Comparison of ENCODE assay signal across 11 cellular contexts in the genomic region with DNA sequence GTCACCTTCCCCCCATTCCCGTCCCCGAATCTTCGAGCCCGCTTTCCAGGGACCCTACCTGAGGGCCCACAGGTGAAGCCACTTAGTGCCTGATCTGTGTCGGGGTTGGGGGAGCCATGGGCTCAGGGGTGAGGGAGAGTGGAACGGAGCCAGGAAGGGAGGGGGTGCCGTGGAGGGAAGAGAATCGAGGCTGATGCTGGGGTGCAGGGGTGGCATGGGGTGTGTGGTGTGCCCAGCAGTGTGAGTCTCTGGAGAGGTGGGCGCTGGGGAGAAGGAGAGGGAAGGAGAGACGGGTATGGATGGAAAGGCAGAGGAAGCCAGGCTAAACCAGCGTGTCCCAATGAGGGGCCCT. TPM values are rescaled to one million over a fixed set of nuclear protein-coding genes. Genes with fewer than 3 reads are reported as not detected.
DNase-seq lines count a peak whose midpoint lies in the region; TF ChIP-seq lines count a peak whose summit lies in the region.
"Had no signal": no experiment of that assay in that cellular context is flagged by ENCODE, and none has a peak within 500 bp of the region (broad histone marks: within the 10 kb centered on the region; RNA-seq: fewer than 3 reads in every experiment).

No MANE protein-coding gene starts in this region.

- DNase-seq in H7: peak; percentile 66
- no peak for DNase-seq in activated CD4-positive, alpha-beta memory T cell treated with anti-CD3 and anti-CD28 coated beads, Interleukin-2, amount 10 ng/mL, durations not matched to agents 7 days and 5 days
- no peak for DNase-seq in smooth muscle cell (lab: John Stamatoyannopoulos, UW; ENCODE audit: unreplicated experiment)
- no peak for DNase-seq in NCI-H524 treated with DMSO at 0.1 percent for 48 hours (lab: John Stamatoyannopoulos, UW)
- DNase-seq in putamen (ENCODE audit: low spot score): no peak
- DNase-seq in SJCRH30: no peak
- DNase-seq in HT-29 (ENCODE audit: low spot score): no peak
- DNase-seq: NCI-H774 had no signal

- H3K9ac ChIP-seq in liver (ENCODE audit: low read depth in 1 of 2, low read length in 2 of 2): peak overlapping the region in 1 of 2 donors; percentile 60
- H3K9ac ChIP-seq in smooth muscle cell (ENCODE audit: low read depth): no peak overlapping the region
- H3K9ac ChIP-seq: KMS-11 had no signal

- CTCF ChIA-PET in activated CD4-positive, alpha-beta memory T cell treated with anti-CD3 and anti-CD28 coated beads, Interleukin-2, amount 10 ng/mL, durations not matched to agents 7 days and 5 days (lab: Charles Lee): no interaction called here

- WGBS in liver: 28% methylated on average over 11 of the region's 11 CpGs
- 83% methylated on average over 9 of the region's 11 CpGs for WGBS in smooth muscle cell (ENCODE audit: low lambda C conversion rate)

- H3K4me1 Mint-ChIP-seq in activated CD4-positive, alpha-beta memory T cell treated with anti-CD3 and anti-CD28 coated beads, Interleukin-2, amount 10 ng/mL, durations not matched to agents 7 days and 5 days: peaks cover 24% of the 10 kb centered on the region

- no peaks in the 10 kb centered on the region for H3K27me3 ChIP-seq in H7 (ENCODE audit: control insufficient read depth, insufficient read depth, low read length)
- no peaks in the 10 kb centered on the region for H3K27me3 ChIP-seq in liver (ENCODE audit: control insufficient read depth in 4 of 4, insufficient read depth in 4 of 4, low read length in 3 of 4)
- H3K27me3 ChIP-seq in smooth muscle cell (ENCODE audit: low read depth): no peaks in the 10 kb centered on the region
- H3K27me3 ChIP-seq in SJCRH30: no peaks in the 10 kb centered on the region

- H3K4me3 ChIP-seq in H7 (ENCODE audit: insufficient read depth, low read depth, low read length) (peak overlapping the region; percentile 47; the same call in 1 of the 2 replicates), liver (ENCODE audit: low read depth in 1 of 3, low read length in 3 of 3) (no peak overlapping the region), smooth muscle cell (no peak overlapping the region), SJCRH30 (no peak overlapping the region)

- peak overlapping the region; percentile 24 for H3K4me3 Mint-ChIP-seq in activated CD4-positive, alpha-beta memory T cell treated with anti-CD3 and anti-CD28 coated beads, Interleukin-2, amount 10 ng/mL, durations not matched to agents 7 days and 5 days
- H3K4me3 Mint-ChIP-seq: T-helper 2 cell treated with Interferon-gamma antibody and Interleukin-4, amounts not matched to agents 5 μg/mL and 100 μg/mL, for 36 hours had no signal

- H3K9me3 ChIP-seq in liver (ENCODE audit: control insufficient read depth in 4 of 4, low read length in 3 of 4) (no peaks in the 10 kb centered on the region), smooth muscle cell (replicated peaks; ENCODE audit: low read depth) (no peaks in the 10 kb centered on the region), SJCRH30 (replicated peaks) (no peaks in the 10 kb centered on the region)

- no peak overlapping the region for H2AFZ ChIP-seq in smooth muscle cell (ENCODE audit: low read depth)

- no peaks in the 10 kb centered on the region for H3K36me3 Mint-ChIP-seq in activated CD4-positive, alpha-beta memory T cell treated with anti-CD3 and anti-CD28 coated beads, Interleukin-2, amount 10 ng/mL, durations not matched to agents 7 days and 5 days (ENCODE audit: low read depth)

- H3K27me3 Mint-ChIP-seq in activated CD4-positive, alpha-beta memory T cell treated with anti-CD3 and anti-CD28 coated beads, Interleukin-2, amount 10 ng/mL, durations not matched to agents 7 days and 5 days: peaks cover 9% of the 10 kb centered on the region

- no peak for TF ChIP-seq RAD21 in liver (IDR thresholded peaks at IDR 0.05)

- H3K79me2 ChIP-seq in smooth muscle cell (ENCODE audit: low read depth): no peaks in the 10 kb centered on the region

- POLR2A ChIA-PET in activated CD4-positive, alpha-beta memory T cell treated with anti-CD3 and anti-CD28 coated beads, Interleukin-2, amount 10 ng/mL, durations not matched to agents 7 days and 5 days (lab: Charles Lee): no interaction called here

- H3K36me3 ChIP-seq in H7 (replicated peaks; ENCODE audit: control insufficient read depth, insufficient read depth, low read length) (no peaks in the 10 kb centered on the region; the same call in 1 of the 2 replicates), liver (ENCODE audit: control insufficient read depth in 4 of 4, insufficient read depth in 3 of 4, low read depth in 1 of 4, low read length in 3 of 4) (peaks cover 0 to 2% (median 0%) of the 10 kb centered on the region in 4 donors), smooth muscle cell (ENCODE audit: low read depth) (no peaks in the 10 kb centered on the region), SJCRH30 (no peaks in the 10 kb centered on the region)

- H3K4me2 ChIP-seq in smooth muscle cell: peak overlapping the region; percentile 67
- H3K4me2 ChIP-seq: KMS-11 had no signal

- H4K20me1 ChIP-seq in smooth muscle cell (ENCODE audit: low read depth): no peaks in the 10 kb centered on the region

- H3K9me3 Mint-ChIP-seq in activated CD4-positive, alpha-beta memory T cell treated with anti-CD3 and anti-CD28 coated beads, Interleukin-2, amount 10 ng/mL, durations not matched to agents 7 days and 5 days: no peaks in the 10 kb centered on the region
- H3K9me3 Mint-ChIP-seq: T-helper 2 cell treated with Interferon-gamma antibody and Interleukin-4, amounts not matched to agents 5 μg/mL and 100 μg/mL, for 36 hours had no signal

- H3K27ac ChIP-seq in liver (ENCODE audit: low read depth in 1 of 2, low read length in 2 of 2) (peak overlapping the region; percentile 93 to 98), smooth muscle cell (ENCODE audit: low read depth) (no peak overlapping the region), SJCRH30 (no peak overlapping the region)
- H3K27ac ChIP-seq: KMS-11 had no signal

- peaks cover 19 to 67% (median 30%) of the 10 kb centered on the region in 4 donors for H3K4me1 ChIP-seq in liver (ENCODE audit: control insufficient read depth in 4 of 4, insufficient read depth in 4 of 4, low read length in 3 of 4)
- no peaks in the 10 kb centered on the region for H3K4me1 ChIP-seq in smooth muscle cell (ENCODE audit: low read depth)
- no peaks in the 10 kb centered on the region for H3K4me1 ChIP-seq in SJCRH30

- TF ChIP-seq CTCF in liver (IDR thresholded peaks at IDR 0.05; ENCODE audit: low read depth, low read length, missing input control): no peak
- no peak for TF ChIP-seq CTCF in smooth muscle cell (IDR thresholded peaks at IDR 0.05; ENCODE audit: borderline replicate concordance, insufficient read depth, poor library complexity, severe bottlenecking)

- no peak overlapping the region for H3K27ac Mint-ChIP-seq in activated CD4-positive, alpha-beta memory T cell treated with anti-CD3 and anti-CD28 coated beads, Interleukin-2, amount 10 ng/mL, durations not matched to agents 7 days and 5 days
- H3K27ac Mint-ChIP-seq: T-helper 2 cell treated with Interferon-gamma antibody and Interleukin-4, amounts not matched to agents 5 μg/mL and 100 μg/mL, for 36 hours had no signal

- no peaks in the 10 kb centered on the region for H3F3A ChIP-seq in smooth muscle cell (ENCODE audit: low read depth)

TF ChIP-seq in liver, 16 proteins besides CTCF, POLR2A, EP300 and RAD21:
- TF ChIP-seq, protein P1, sequence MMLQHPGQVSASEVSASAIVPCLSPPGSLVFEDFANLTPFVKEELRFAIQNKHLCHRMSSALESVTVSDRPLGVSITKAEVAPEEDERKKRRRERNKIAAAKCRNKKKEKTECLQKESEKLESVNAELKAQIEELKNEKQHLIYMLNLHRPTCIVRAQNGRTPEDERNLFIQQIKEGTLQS (IDR thresholded peaks at IDR 0.05): no peak
- no peak for TF ChIP-seq HNF4G (IDR thresholded peaks at IDR 0.05)
- no peak for TF ChIP-seq FOXA2 (IDR thresholded peaks at IDR 0.05)
- TF ChIP-seq RXRA (IDR thresholded peaks at IDR 0.05): no peak
- no peak for TF ChIP-seq HNF4A (conservative IDR thresholded peaks at IDR 0.05)
- no peak for TF ChIP-seq JUND (IDR thresholded peaks at IDR 0.05)

RNA-seq across cellular contexts. Expression of a gene that starts 1.1 kb away (rescaled TPM):
- 6.1 and 13.9 TPM in 2 replicates for total RNA-seq in H7 (2014; rRNA removed; shearing (Covaris generic))
- not detected for total RNA-seq in activated CD4-positive, alpha-beta memory T cell treated with anti-CD3 and anti-CD28 coated beads, Interleukin-2, amount 10 ng/mL, durations not matched to agents 7 days and 5 days
- total RNA-seq in liver: 100 to 1,000 TPM; 130 to 239 TPM
- 100 to 1,000 TPM; 430 to 535 TPM for polyA plus RNA-seq in liver
- total RNA-seq in smooth muscle cell: 1.9 and 4.1 TPM in 2 replicates
- 1.3 and 6.6 TPM in 2 replicates for polyA plus RNA-seq in smooth muscle cell
- total RNA-seq in SJCRH30 (2014; rRNA removed; shearing (Covaris generic)): not detected in 2 replicates
- total RNA-seq in HT-29 (2014; rRNA removed; shearing (Covaris generic)): 0.42 and 3.0 TPM in 2 replicates

RNA-seq across cellular contexts. Expression of a gene that starts 10.2 kb away (rescaled TPM):
- 8.1 and 8.9 TPM in 2 replicates for total RNA-seq in H7 (2014; rRNA removed; shearing (Covaris generic))
- under 1 TPM; 0.43 to 0.50 TPM for total RNA-seq in activated CD4-positive, alpha-beta memory T cell treated with anti-CD3 and anti-CD28 coated beads, Interleukin-2, amount 10 ng/mL, durations not matched to agents 7 days and 5 days
- total RNA-seq in liver (1 to 10 TPM; 2.0 to 4.9 TPM), smooth muscle cell (0.99 and 3.3 TPM in 2 replicates)
- polyA plus RNA-seq in liver (1 to 10 TPM; 1.6 to 5.8 TPM), smooth muscle cell (2.2 and 4.6 TPM in 2 replicates)
- 1.2 and 2.3 TPM in 2 replicates for total RNA-seq in SJCRH30 (2014; rRNA removed; shearing (Covaris generic))
- total RNA-seq in HT-29 (2014; rRNA removed; shearing (Covaris generic)): 0.25 and 0.73 TPM in 2 replicates

RNA-seq across cellular contexts. Expression of a gene that starts 40.3 kb away (rescaled TPM):
- total RNA-seq in H7 (2014; rRNA removed; shearing (Covaris generic)): 110 and 138 TPM in 2 replicates
- total RNA-seq in activated CD4-positive, alpha-beta memory T cell treated with anti-CD3 and anti-CD28 coated beads, Interleukin-2, amount 10 ng/mL, durations not matched to agents 7 days and 5 days: 100 to 1,000 TPM in 1 of 2 experiments, 10 to 100 TPM in 1; 98.2 to 106 TPM
- total RNA-seq in liver (10 to 100 TPM; 12.5 to 14.1 TPM), smooth muscle cell (19.4 and 27.6 TPM in 2 replicates)
- polyA plus RNA-seq in liver (1 to 10 TPM; 8.6 to 9.9 TPM), smooth muscle cell (59.6 and 74.1 TPM in 2 replicates)
- 45.5 and 49.4 TPM in 2 replicates for total RNA-seq in SJCRH30 (2014; rRNA removed; shearing (Covaris generic))
- total RNA-seq in HT-29 (2014; rRNA removed; shearing (Covaris generic)): 13.2 and 24.8 TPM in 2 replicates

Comparison
In these comparisons a context has a peak if more than half of its experiments do, and no peak if none do; other contexts are left out.
1. H3K27ac ChIP-seq: peak in liver (2 of 2); none in smooth muscle cell (single experiment) and SJCRH30 (single experiment).